Comparison of ENCODE assay signal across 21 cellular contexts in the genomic region with DNA sequence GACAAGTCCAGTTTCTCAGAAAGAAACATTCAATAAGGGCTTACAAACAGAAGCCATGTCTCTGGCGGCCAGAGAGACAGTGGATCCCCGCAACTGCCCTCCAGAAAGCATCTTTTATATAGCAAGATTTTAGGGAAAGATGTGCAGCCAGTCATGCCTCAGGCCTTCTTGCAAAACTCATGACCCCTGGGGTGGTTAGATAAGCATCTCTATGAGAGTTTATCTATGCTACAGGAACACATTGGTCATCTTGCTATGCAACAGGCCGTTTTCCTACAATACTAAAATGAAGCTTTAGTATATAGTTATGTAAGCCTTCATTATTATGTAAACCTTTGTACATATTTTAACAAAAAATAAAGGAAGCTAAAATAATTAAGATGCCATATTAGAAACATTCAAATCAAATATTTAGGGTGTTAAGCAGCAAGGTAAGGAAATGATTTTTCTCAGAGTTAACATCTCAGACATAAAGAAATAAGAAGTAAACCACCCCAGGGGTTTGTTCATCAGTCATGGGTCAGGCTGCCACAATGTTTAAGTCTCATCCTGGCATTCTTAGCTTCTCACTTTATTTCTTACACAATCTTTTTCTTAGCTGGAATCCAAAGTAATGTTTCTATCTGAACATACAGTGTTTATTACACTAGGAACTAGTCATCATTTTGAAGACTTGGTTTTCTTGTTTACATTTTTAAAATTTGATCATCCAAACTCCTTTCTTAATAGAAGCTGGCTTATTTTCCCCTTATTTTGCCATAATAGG. TPM values are rescaled to one million over a fixed set of nuclear protein-coding genes. Genes with fewer than 3 reads are reported as not detected.
DNase-seq lines count a peak whose midpoint lies in the region; ATAC-seq and TF ChIP-seq lines count a peak whose summit lies in the region.
"Had no signal": no experiment of that assay in that cellular context is flagged by ENCODE, and none has a peak within 500 bp of the region (broad histone marks: within the 10 kb centered on the region; RNA-seq: fewer than 3 reads in every experiment).

No MANE protein-coding gene starts in this region.

- no peaks in the 10 kb centered on the region for H3K9me3 Mint-ChIP-seq in activated T-helper 2 cell treated with anti-CD3 and anti-CD28 coated beads, Interferon-gamma antibody, Interleukin-2, Interleukin-4, amounts not matched to agents 10 μg/mL and 5 μg/mL and 100 μg/mL, durations not matched to agents 14 hours and 24 hours and 36 hours
- H3K9me3 Mint-ChIP-seq in glutamatergic neuron (ENCODE audit: unreplicated experiment), result no peaks in the 10 kb centered on the region
- H3K9me3 Mint-ChIP-seq: natural killer cell treated with Interleukin-12 subunit alpha and Interleukin-12 subunit beta and Interleukin-15 and Interleukin-18, amount 100 ng/mL, for 72 hours had no signal

- intact Hi-C loops in activated T-helper 2 cell treated with anti-CD3 and anti-CD28 coated beads, Interferon-gamma antibody, Interleukin-2, Interleukin-4, amounts not matched to agents 10 μg/mL and 5 μg/mL and 100 μg/mL, durations not matched to agents 14 hours and 24 hours and 36 hours (cut with micrococcal nuclease), result loop anchor here (1.0 to 5.0 kb wide), 4 partner anchors 178 to 485 kb away; a partner anchor contains a TSS
- intact Hi-C loops in head of caudate nucleus (cut with DNase I), result no loop called here

- peaks cover 7% of the 10 kb centered on the region for H3K27me3 Mint-ChIP-seq in activated T-helper 2 cell treated with anti-CD3 and anti-CD28 coated beads, Interferon-gamma antibody, Interleukin-2, Interleukin-4, amounts not matched to agents 10 μg/mL and 5 μg/mL and 100 μg/mL, durations not matched to agents 14 hours and 24 hours and 36 hours (ENCODE audit: low read depth)
- H3K27me3 Mint-ChIP-seq in glutamatergic neuron (ENCODE audit: unreplicated experiment) (peaks cover 2% of the 10 kb centered on the region), T-helper 17 cell (peaks cover 2% of the 10 kb centered on the region)

- H3K4me3 Mint-ChIP-seq in activated T-helper 2 cell treated with anti-CD3 and anti-CD28 coated beads, Interferon-gamma antibody, Interleukin-2, Interleukin-4, amounts not matched to agents 10 μg/mL and 5 μg/mL and 100 μg/mL, durations not matched to agents 14 hours and 24 hours and 36 hours (ENCODE audit: low read depth), result no peak overlapping the region
- no peak overlapping the region for H3K4me3 Mint-ChIP-seq in glutamatergic neuron (ENCODE audit: unreplicated experiment)
- no peak overlapping the region for H3K4me3 Mint-ChIP-seq in T-helper 17 cell
- H3K4me3 Mint-ChIP-seq: activated CD8-positive, alpha-beta T cell treated with anti-CD3 and anti-CD28 coated beads, Interleukin-2, amount 10 ng/mL, durations not matched to agents 7 days and 5 days; natural killer cell treated with Interleukin-12 subunit alpha and Interleukin-12 subunit beta and Interleukin-15 and Interleukin-18, amount 100 ng/mL, for 72 hours had no signal

- no peak overlapping the region for H3K4me3 ChIP-seq in AG10803 (ENCODE audit: low read length)
- H3K4me3 ChIP-seq: breast epithelium, lung, vagina had no signal

- ATAC-seq in T-helper 17 cell (no peak), HG03108 (IDR thresholded peaks at IDR 0.05; ENCODE audit: unreplicated experiment) (no peak), GM18873 (IDR thresholded peaks at IDR 0.05; ENCODE audit: low FRiP score, unreplicated experiment) (no peak)
- ATAC-seq: activated CD8-positive, alpha-beta T cell treated with anti-CD3 and anti-CD28 coated beads, Interleukin-2, amount 10 ng/mL, durations not matched to agents 7 days and 5 days; foreskin keratinocyte; Panc1 had no signal

- peak overlapping the region; percentile 21 for H3K27ac Mint-ChIP-seq in activated T-helper 2 cell treated with anti-CD3 and anti-CD28 coated beads, Interferon-gamma antibody, Interleukin-2, Interleukin-4, amounts not matched to agents 10 μg/mL and 5 μg/mL and 100 μg/mL, durations not matched to agents 14 hours and 24 hours and 36 hours
- H3K27ac Mint-ChIP-seq in glutamatergic neuron (ENCODE audit: unreplicated experiment) (peak overlapping the region; percentile 54), T-helper 17 cell (no peak overlapping the region)
- H3K27ac Mint-ChIP-seq: activated CD8-positive, alpha-beta T cell treated with anti-CD3 and anti-CD28 coated beads, Interleukin-2, amount 10 ng/mL, durations not matched to agents 7 days and 5 days; natural killer cell treated with Interleukin-12 subunit alpha and Interleukin-12 subunit beta and Interleukin-15 and Interleukin-18, amount 100 ng/mL, for 72 hours had no signal

- H3K36me3 Mint-ChIP-seq in activated T-helper 2 cell treated with anti-CD3 and anti-CD28 coated beads, Interferon-gamma antibody, Interleukin-2, Interleukin-4, amounts not matched to agents 10 μg/mL and 5 μg/mL and 100 μg/mL, durations not matched to agents 14 hours and 24 hours and 36 hours (ENCODE audit: low read depth), result no peaks in the 10 kb centered on the region
- no peaks in the 10 kb centered on the region for H3K36me3 Mint-ChIP-seq in glutamatergic neuron (ENCODE audit: unreplicated experiment)
- H3K36me3 Mint-ChIP-seq in T-helper 17 cell (ENCODE audit: low read depth), result no peaks in the 10 kb centered on the region
- H3K36me3 Mint-ChIP-seq: natural killer cell treated with Interleukin-12 subunit alpha and Interleukin-12 subunit beta and Interleukin-15 and Interleukin-18, amount 100 ng/mL, for 72 hours had no signal

- H3K9me3 ChIP-seq in T-helper 17 cell (ENCODE audit: control insufficient read depth, low read length, poor library complexity, severe bottlenecking), result no peaks in the 10 kb centered on the region
- H3K9me3 ChIP-seq: BE2C, breast epithelium, vagina had no signal

- DNase-seq in AG10803 (ENCODE audit: low read depth) (peak; percentile 63), HCEC 1CT (peak; percentile 76), glutamatergic neuron (no peak), T-helper 17 cell (no peak), head of caudate nucleus (no peak)
- no peak for DNase-seq in activated T-helper 2 cell treated with anti-CD3 and anti-CD28 coated beads, Interferon-gamma antibody, Interleukin-2, Interleukin-4, amounts not matched to agents 10 μg/mL and 5 μg/mL and 100 μg/mL, durations not matched to agents 14 hours and 24 hours and 36 hours (ENCODE audit: low spot score)
- DNase-seq: activated CD8-positive, alpha-beta T cell treated with anti-CD3 and anti-CD28 coated beads, Interleukin-2, amount 10 ng/mL, durations not matched to agents 7 days and 5 days; activated naive CD4-positive, alpha-beta T cell treated with Interleukin-2 at 50 U/mL for 16 hours; BE2C; DMS 273 treated with DMSO at 0.1 percent for 48 hours; foreskin keratinocyte; NCI-H2081 treated with DMSO at 0.1 percent for 48 hours; NCI-H69; WERI-Rb-1 had no signal

- H3K4me1 Mint-ChIP-seq in activated T-helper 2 cell treated with anti-CD3 and anti-CD28 coated beads, Interferon-gamma antibody, Interleukin-2, Interleukin-4, amounts not matched to agents 10 μg/mL and 5 μg/mL and 100 μg/mL, durations not matched to agents 14 hours and 24 hours and 36 hours (ENCODE audit: low read depth), result peaks cover 40% of the 10 kb centered on the region
- H3K4me1 Mint-ChIP-seq in glutamatergic neuron (ENCODE audit: low read depth, unreplicated experiment), result peaks cover 33% of the 10 kb centered on the region
- peaks cover 13% of the 10 kb centered on the region for H3K4me1 Mint-ChIP-seq in T-helper 17 cell

- no peak for TF ChIP-seq CTCF in AG10803 (conservative IDR thresholded peaks at IDR 0.05; ENCODE audit: low read length)
- TF ChIP-seq CTCF in glutamatergic neuron (IDR thresholded peaks at IDR 0.05; ENCODE audit: partially characterized antibody, unreplicated experiment), result no peak

RNA-seq across cellular contexts. Expression of a gene that starts 6.3 kb away (rescaled TPM):
- total RNA-seq in activated T-helper 2 cell treated with anti-CD3 and anti-CD28 coated beads, Interferon-gamma antibody, Interleukin-2, Interleukin-4, amounts not matched to agents 10 μg/mL and 5 μg/mL and 100 μg/mL, durations not matched to agents 14 hours and 24 hours and 36 hours, result 0.14 and 0.16 TPM in 2 replicates
- 1.5 TPM for total RNA-seq in glutamatergic neuron (ENCODE audit: unreplicated experiment)
- total RNA-seq in T-helper 17 cell, result 1 to 10 TPM in 1 of 2 donors, under 1 TPM in 1; 0.67 to 1.7 TPM

Comparison
In these comparisons a context has a peak if more than half of its experiments do, and no peak if none do; other contexts are left out.
1. DNase-seq: peak in AG10803 (single experiment) and HCEC 1CT (single experiment); none in activated T-helper 2 cell treated with anti-CD3 and anti-CD28 coated beads, Interferon-gamma antibody, Interleukin-2, Interleukin-4, amounts not matched to agents 10 μg/mL and 5 μg/mL and 100 μg/mL, durations not matched to agents 14 hours and 24 hours and 36 hours (single experiment), glutamatergic neuron (single experiment), T-helper 17 cell (0 of 3) and head of caudate nucleus (0 of 42).